In the genomic region with DNA sequence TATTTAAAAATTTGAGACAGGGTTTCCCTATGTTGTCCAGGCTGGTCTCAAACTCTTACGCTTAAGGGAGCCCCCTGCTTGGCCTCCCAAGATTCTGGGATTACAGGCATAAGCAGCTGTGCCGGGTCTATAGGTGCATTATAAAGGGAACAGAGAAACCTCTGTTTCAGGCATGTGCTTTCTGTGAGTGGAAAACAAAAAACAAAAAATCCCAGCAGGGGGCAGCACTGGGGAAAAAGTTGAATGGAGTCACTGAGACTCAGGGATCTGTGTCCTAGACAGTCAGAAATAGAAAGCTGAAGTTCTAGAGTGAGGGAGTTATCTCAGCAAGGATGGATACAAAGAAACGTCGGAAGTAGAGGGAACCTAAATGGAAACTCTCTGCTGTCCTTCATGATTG, we compare ENCODE assay signal across 19 cellular contexts. TPM values are rescaled to one million over a fixed set of nuclear protein-coding genes. Genes with fewer than 3 reads are reported as not detected.
"Had no signal": no experiment of that assay in that cellular context is flagged by ENCODE, and none has a peak within 500 bp of the region (broad histone marks: within the 10 kb centered on the region; RNA-seq: fewer than 3 reads in every experiment).

No MANE protein-coding gene starts in this region.

RNA-seq across cellular contexts. Expression of a gene that starts 50.6 kb away (rescaled TPM):
- total RNA-seq: activated B cell treated with CpG ODN at 0.5 μM for 24 hours; activated CD4-positive, alpha-beta memory T cell treated with anti-CD3 and anti-CD28 coated beads for 36 hours; activated CD4-positive, alpha-beta T cell treated with anti-CD3 and anti-CD28 coated beads, Interleukin-2, amount 10 ng/mL, durations not matched to agents 24 days and 14 days; activated CD8-positive, alpha-beta memory T cell treated with anti-CD3 and anti-CD28 coated beads for 36 hours; activated CD8-positive, alpha-beta T cell treated with anti-CD3 and anti-CD28 coated beads for 36 hours; activated naive CD4-positive, alpha-beta T cell treated with anti-CD3 and anti-CD28 coated beads for 36 hours; activated naive CD4-positive, alpha-beta T cell treated with anti-CD3 and anti-CD28 coated beads, Interleukin-2, amount 50 U/mL, for 72 hours; activated naive CD8-positive, alpha-beta T cell treated with anti-CD3 and anti-CD28 coated beads for 36 hours; activated T-cell treated with anti-CD3 and anti-CD28 coated beads, Interleukin-2, amount 50 U/mL, for 4 hours; activated T-cell treated with anti-CD3 and anti-CD28 coated beads, Interleukin-2, amount 50 U/mL, for 72 hours; activated T-helper 1 cell treated with anti-CD3 and anti-CD28 coated beads, Interleukin-12 subunit alpha, Interleukin-12 subunit beta, Interleukin-2, Interleukin-4 antibody, amounts not matched to agents 30 ng/mL and 10 ng/mL and 1 ng/mL, durations not matched to agents 14 hours and 24 hours and 36 hours; activated T-helper 17 cell treated with anti-CD3 and anti-CD28 coated beads, Interleukin-2, amount 50 U/mL, for 72 hours; adrenal gland; aorta; astrocyte; body of pancreas; breast epithelium; cardiac septum; cerebellum had no signal
- polyA plus RNA-seq: adrenal gland, aorta had no signal

RNA-seq across cellular contexts. Expression of a gene that starts 54.8 kb away (rescaled TPM):
- total RNA-seq: activated B cell treated with CpG ODN at 0.5 μM for 24 hours; activated CD4-positive, alpha-beta memory T cell treated with anti-CD3 and anti-CD28 coated beads for 36 hours; activated CD4-positive, alpha-beta T cell treated with anti-CD3 and anti-CD28 coated beads, Interleukin-2, amount 10 ng/mL, durations not matched to agents 24 days and 14 days; activated CD8-positive, alpha-beta memory T cell treated with anti-CD3 and anti-CD28 coated beads for 36 hours; activated CD8-positive, alpha-beta T cell treated with anti-CD3 and anti-CD28 coated beads for 36 hours; activated naive CD4-positive, alpha-beta T cell treated with anti-CD3 and anti-CD28 coated beads for 36 hours; activated naive CD4-positive, alpha-beta T cell treated with anti-CD3 and anti-CD28 coated beads, Interleukin-2, amount 50 U/mL, for 72 hours; activated naive CD8-positive, alpha-beta T cell treated with anti-CD3 and anti-CD28 coated beads for 36 hours; activated T-cell treated with anti-CD3 and anti-CD28 coated beads, Interleukin-2, amount 50 U/mL, for 4 hours; activated T-cell treated with anti-CD3 and anti-CD28 coated beads, Interleukin-2, amount 50 U/mL, for 72 hours; activated T-helper 1 cell treated with anti-CD3 and anti-CD28 coated beads, Interleukin-12 subunit alpha, Interleukin-12 subunit beta, Interleukin-2, Interleukin-4 antibody, amounts not matched to agents 30 ng/mL and 10 ng/mL and 1 ng/mL, durations not matched to agents 14 hours and 24 hours and 36 hours; activated T-helper 17 cell treated with anti-CD3 and anti-CD28 coated beads, Interleukin-2, amount 50 U/mL, for 72 hours; adrenal gland; aorta; astrocyte; body of pancreas; breast epithelium; cardiac septum; cerebellum had no signal
- polyA plus RNA-seq: adrenal gland, aorta had no signal

RNA-seq across cellular contexts. Expression of a gene that starts 58.4 kb away (rescaled TPM):
- total RNA-seq: activated B cell treated with CpG ODN at 0.5 μM for 24 hours; activated CD4-positive, alpha-beta memory T cell treated with anti-CD3 and anti-CD28 coated beads for 36 hours; activated CD4-positive, alpha-beta T cell treated with anti-CD3 and anti-CD28 coated beads, Interleukin-2, amount 10 ng/mL, durations not matched to agents 24 days and 14 days; activated CD8-positive, alpha-beta memory T cell treated with anti-CD3 and anti-CD28 coated beads for 36 hours; activated CD8-positive, alpha-beta T cell treated with anti-CD3 and anti-CD28 coated beads for 36 hours; activated naive CD4-positive, alpha-beta T cell treated with anti-CD3 and anti-CD28 coated beads for 36 hours; activated naive CD4-positive, alpha-beta T cell treated with anti-CD3 and anti-CD28 coated beads, Interleukin-2, amount 50 U/mL, for 72 hours; activated naive CD8-positive, alpha-beta T cell treated with anti-CD3 and anti-CD28 coated beads for 36 hours; activated T-cell treated with anti-CD3 and anti-CD28 coated beads, Interleukin-2, amount 50 U/mL, for 4 hours; activated T-cell treated with anti-CD3 and anti-CD28 coated beads, Interleukin-2, amount 50 U/mL, for 72 hours; activated T-helper 1 cell treated with anti-CD3 and anti-CD28 coated beads, Interleukin-12 subunit alpha, Interleukin-12 subunit beta, Interleukin-2, Interleukin-4 antibody, amounts not matched to agents 30 ng/mL and 10 ng/mL and 1 ng/mL, durations not matched to agents 14 hours and 24 hours and 36 hours; activated T-helper 17 cell treated with anti-CD3 and anti-CD28 coated beads, Interleukin-2, amount 50 U/mL, for 72 hours; adrenal gland; aorta; astrocyte; body of pancreas; breast epithelium; cardiac septum; cerebellum had no signal
- polyA plus RNA-seq: adrenal gland, aorta had no signal
